Comparison of ENCODE assay signal across 6 cellular contexts in the genomic region with DNA sequence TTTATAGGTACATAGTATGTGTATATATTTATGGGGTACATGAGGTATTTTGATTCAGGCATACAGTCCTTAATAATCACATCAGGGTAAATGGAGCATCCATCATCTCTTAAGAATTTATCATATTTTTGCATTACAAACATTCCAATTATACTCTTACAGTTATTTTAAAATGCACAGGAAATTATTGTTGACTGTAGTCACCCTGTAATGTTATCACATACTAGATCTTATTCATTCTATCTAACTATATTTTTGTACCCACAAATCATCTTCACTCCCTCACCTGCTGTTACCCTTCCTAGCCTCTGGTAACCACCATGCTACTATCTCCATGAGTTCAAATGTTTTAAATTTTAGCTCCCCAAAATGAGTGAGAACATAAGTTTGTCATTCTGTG.
"Had no signal": no experiment of that assay in that cellular context is flagged by ENCODE, and none has a peak within 500 bp of the region (broad histone marks: within the 10 kb centered on the region; RNA-seq: fewer than 3 reads in every experiment).

No MANE protein-coding gene starts in this region.

- DNase-seq: H9, HFFc6 had no signal

- ATAC-seq: GM23338, HCT116, HepG2 had no signal

- H3K4me3 ChIP-seq: GM23338 had no signal

- H2AFZ ChIP-seq: GM23338 had no signal

- H3K27ac ChIP-seq: HL-60 had no signal

- H3K4me2 ChIP-seq: GM23338 had no signal
